Comparison of ENCODE assay signal across 10 cellular contexts in the genomic region with DNA sequence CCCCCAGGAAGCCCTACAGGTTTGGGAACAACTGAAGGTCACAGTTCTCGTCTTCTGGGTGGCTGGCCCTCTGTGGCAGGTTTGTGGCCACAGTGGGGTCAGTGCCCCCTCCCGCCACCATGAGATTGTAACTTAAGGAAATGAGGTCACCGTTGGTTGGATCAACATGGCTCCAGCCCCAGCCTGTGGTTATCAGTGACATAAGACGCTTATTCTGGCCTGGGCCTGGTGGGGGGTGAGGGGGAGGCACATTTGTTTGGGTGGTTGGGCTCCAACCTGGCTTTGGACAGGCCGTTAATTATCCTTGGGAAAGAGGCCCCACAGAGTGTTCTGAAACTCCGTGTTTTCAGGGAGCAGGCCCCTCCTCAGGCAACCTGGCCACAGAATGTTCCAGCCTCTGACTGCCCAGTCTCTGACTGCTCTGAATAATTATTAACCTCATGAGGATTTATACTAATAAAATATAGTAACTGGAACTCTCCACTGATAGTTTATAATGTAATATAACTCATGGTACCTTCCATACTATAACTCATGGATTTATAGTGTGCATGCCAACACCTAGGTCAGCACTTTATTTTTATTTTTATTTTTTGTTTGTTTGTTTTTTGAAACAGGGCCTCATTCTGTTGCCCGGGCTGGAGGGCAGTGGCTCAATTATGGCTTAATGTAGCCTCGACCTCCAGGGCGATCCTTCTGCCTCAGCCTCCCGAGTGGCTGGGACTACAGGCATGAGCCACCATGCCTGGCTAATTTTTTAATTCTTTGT. TPM values are rescaled to one million over a fixed set of nuclear protein-coding genes. Genes with fewer than 3 reads are reported as not detected.
DNase-seq lines count a peak whose midpoint lies in the region; ATAC-seq and TF ChIP-seq lines count a peak whose summit lies in the region.
"Had no signal": no experiment of that assay in that cellular context is flagged by ENCODE, and none has a peak within 500 bp of the region (broad histone marks: within the 10 kb centered on the region; RNA-seq: fewer than 3 reads in every experiment).

No MANE protein-coding gene starts in this region.

- TF ChIP-seq CTCF in BJ (IDR thresholded peaks at IDR 0.05; ENCODE audit: insufficient read depth, low read depth, low read length) = no peak

- DNase-seq in BJ (ENCODE audit: low read depth) = peak; percentile 59
- peak; percentile 38 for DNase-seq in UCSD-AML1 (lab: John Stamatoyannopoulos, UW; ENCODE audit: unreplicated experiment)
- DNase-seq in left cardiac atrium = peak; percentile 88
- peak; percentile 93 for DNase-seq in posterior vena cava (ENCODE audit: low spot score)
- DNase-seq in NCI-H524 treated with DMSO at 0.1 percent for 48 hours (lab: John Stamatoyannopoulos, UW) = no peak
- no peak for DNase-seq in DMS153 (lab: John Stamatoyannopoulos, UW)
- DNase-seq in NCI-H2196 treated with DMSO at 0.1 percent for 48 hours (lab: John Stamatoyannopoulos, UW; ENCODE audit: unreplicated experiment) = no peak
- DNase-seq: activated CD8-positive, alpha-beta memory T cell treated with anti-CD3 and anti-CD28 coated beads for 24 hours; NCI-H2029 had no signal

- CTCF ChIA-PET in BJ (lab: Yijun Ruan, JAX) = interaction anchor here (1.5 to 1.9 kb wide), 2 partner anchors 184 to 186 kb away, joined by 6 read pairs; no protein-coding TSS in a partner anchor

- H3K27me3 ChIP-seq in BJ (ENCODE audit: control insufficient read depth, insufficient read depth, low read length) = no peaks in the 10 kb centered on the region

- POLR2A ChIA-PET in BJ (lab: Charles Lee) = no interaction called here

- H3K36me3 ChIP-seq in BJ (ENCODE audit: control insufficient read depth, insufficient read depth, low read length) = no peaks in the 10 kb centered on the region; the same call in 1 of the 2 replicates

- intact Hi-C loops in left cardiac atrium (cut with DNase I) (loop anchor here (10.0 kb wide), 2 partner anchors 126 to 186 kb away; partner anchors contain the start of gene DUSP1 (in 2 of the 2)), posterior vena cava (cut with DNase I) (loop anchor here (10.0 kb wide), 1 partner anchor 126 kb away; the partner anchor contains the start of gene DUSP1 (in 2 of the 2))

- ATAC-seq in left cardiac atrium = peak; percentile 40 to 49
- no peak for ATAC-seq in HG03571 (IDR thresholded peaks at IDR 0.05; ENCODE audit: unreplicated experiment)

- no peak overlapping the region for H3K4me3 ChIP-seq in BJ (ENCODE audit: low read depth, low read length)

RNA-seq across cellular contexts. Expression of gene RPL26L1, which starts 58.0 kb away (rescaled TPM):
- 102 and 113 TPM in 2 replicates for polyA plus RNA-seq in BJ (2011; rRNA removed)
- 31.6 and 57.6 TPM in 2 replicates for polyA minus RNA-seq in BJ (2011; rRNA and poly(A)+ RNA removed)
- total RNA-seq in left cardiac atrium = 10 to 100 TPM; 22.4 to 22.6 TPM
- 10 to 100 TPM; 23.4 to 32.7 TPM for total RNA-seq in posterior vena cava

Comparison
In these comparisons a context has a peak if more than half of its experiments do, and no peak if none do; other contexts are left out.
1. DNase-seq: peak in BJ (single experiment), UCSD-AML1 (single experiment), left cardiac atrium (single experiment) and posterior vena cava (single experiment); none in NCI-H524 treated with DMSO at 0.1 percent for 48 hours (single experiment), DMS153 (single experiment) and NCI-H2196 treated with DMSO at 0.1 percent for 48 hours (single experiment).